In genomic region chr2:53784431-53784830, GRCh38 we compare ENCODE assay signal across 1 cellular context.
TF ChIP-seq lines count a peak whose summit lies in the region.

No MANE protein-coding gene starts in this region.

TF ChIP-seq in H1, 55 proteins besides CTCF, POLR2A, EP300 and RAD21:
- TF ChIP-seq KDM5A (IDR thresholded peaks at IDR 0.05; ENCODE audit: low read length) (no peak), ASH2L (IDR thresholded peaks at IDR 0.05; ENCODE audit: low read length) (no peak), ATF2 (IDR thresholded peaks at IDR 0.05; ENCODE audit: low read length) (no peak), TEAD4 (IDR thresholded peaks at IDR 0.05; ENCODE audit: low read depth, low read length) (no peak), SP1 (IDR thresholded peaks at IDR 0.05; ENCODE audit: low read depth, low read length) (no peak), TCF12 (IDR thresholded peaks at IDR 0.05; ENCODE audit: low read depth, low read length) (no peak), POU5F1 (IDR thresholded peaks at IDR 0.05; ENCODE audit: low read depth, low read length) (no peak), SIX5 (IDR thresholded peaks at IDR 0.05; ENCODE audit: low read depth, low read length) (no peak), CBX5 (IDR thresholded peaks at IDR 0.05; ENCODE audit: low read depth, low read length) (no peak), SP2 (IDR thresholded peaks at IDR 0.05; ENCODE audit: low read length) (no peak), JUN (IDR thresholded peaks at IDR 0.05; ENCODE audit: low read depth, low read length) (no peak), SP4 (IDR thresholded peaks at IDR 0.05; ENCODE audit: low read length) (no peak), CHD2 (IDR thresholded peaks at IDR 0.05; ENCODE audit: low read length) (no peak), MAFK (IDR thresholded peaks at IDR 0.05; ENCODE audit: low read depth, low read length) (no peak), SUZ12 (IDR thresholded peaks at IDR 0.05; ENCODE audit: low read length) (no peak), RXRA (IDR thresholded peaks at IDR 0.05; ENCODE audit: insufficient read depth, low read depth, low read length) (no peak), MAX (IDR thresholded peaks at IDR 0.05) (no peak), KDM1A (IDR thresholded peaks at IDR 0.05; ENCODE audit: borderline replicate concordance, low read length) (no peak), HDAC2 (IDR thresholded peaks at IDR 0.05; ENCODE audit: borderline replicate concordance in 1 of 2, low read depth in 2 of 2, low read length in 2 of 2) (no peak)
